8 cellular contexts compared by ENCODE assay signal in the genomic region with DNA sequence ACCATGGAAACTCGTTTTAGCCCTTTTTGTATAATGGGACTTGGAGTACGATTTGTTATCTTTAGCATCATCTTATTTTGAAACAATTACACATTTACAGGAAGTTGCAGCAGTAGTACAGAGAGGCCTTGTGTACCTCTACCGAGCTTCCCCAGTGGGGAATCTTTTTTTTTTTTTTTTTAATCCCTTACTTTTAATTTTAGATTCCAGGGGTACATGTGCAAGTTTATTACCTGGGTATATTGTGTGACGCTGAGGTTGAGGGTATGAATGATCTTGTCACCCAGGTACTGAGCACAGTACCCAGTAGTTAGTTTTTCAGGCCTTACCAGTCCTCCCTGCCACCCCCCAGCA. TPM values are rescaled to one million over a fixed set of nuclear protein-coding genes. Genes with fewer than 3 reads are reported as not detected.
DNase-seq lines count a peak whose midpoint lies in the region; ATAC-seq and TF ChIP-seq lines count a peak whose summit lies in the region.
"Had no signal": no experiment of that assay in that cellular context is flagged by ENCODE, and none has a peak within 500 bp of the region (broad histone marks: within the 10 kb centered on the region; RNA-seq: fewer than 3 reads in every experiment).

No MANE protein-coding gene starts in this region.

- no peaks in the 10 kb centered on the region for H3K36me3 ChIP-seq in Caco-2 (ENCODE audit: control insufficient read depth, insufficient read depth, low read length)
- no peaks in the 10 kb centered on the region for H3K36me3 ChIP-seq in adrenal gland (replicated peaks in 1 of 2)

- H3K9me3 Mint-ChIP-seq in Caco-2 (ENCODE audit: unreplicated experiment) (no peaks in the 10 kb centered on the region), natural killer cell (no peaks in the 10 kb centered on the region)

- BruUV-seq in Caco-2 (replicated peaks; lab: Mats Ljungman, UMichigan) = no TSS peak

- TF ChIP-seq POLR2A in adrenal gland (IDR thresholded peaks at IDR 0.05) = no peak

- H3K4me3 Mint-ChIP-seq in Caco-2 (ENCODE audit: unreplicated experiment) (no peak overlapping the region), natural killer cell (no peak overlapping the region)

- ATAC-seq in HG03354 (IDR thresholded peaks at IDR 0.05; ENCODE audit: poor library complexity, severe bottlenecking, unreplicated experiment) (peak; percentile 16), natural killer cell (no peak), GM18502 (IDR thresholded peaks at IDR 0.05; ENCODE audit: poor library complexity, unreplicated experiment) (no peak)

- TF ChIP-seq CTCF in Caco-2 (IDR thresholded peaks at IDR 0.05; ENCODE audit: insufficient read depth in 1 of 2, low read depth in 1 of 2, low read length in 1 of 2, severe bottlenecking in 1 of 2, unreplicated experiment in 1 of 2) = no peak
- TF ChIP-seq CTCF in adrenal gland (IDR thresholded peaks at IDR 0.05) = no peak
- peak; percentile 42 for TF ChIP-seq CTCF in natural killer cell (IDR thresholded peaks at IDR 0.05)

- H3K4me1 ChIP-seq in Caco-2 = peaks cover 10% of the 10 kb centered on the region
- H3K4me1 ChIP-seq in adrenal gland (replicated peaks in 1 of 2) = peaks cover 9 to 38% of the 10 kb centered on the region in 2 donors

- H3K36me3 Mint-ChIP-seq in Caco-2 (ENCODE audit: insufficient read depth, unreplicated experiment) (peaks cover 21% of the 10 kb centered on the region), natural killer cell (no peaks in the 10 kb centered on the region)

- H3K27me3 Mint-ChIP-seq in Caco-2 (ENCODE audit: insufficient read depth, unreplicated experiment) (no peaks in the 10 kb centered on the region), natural killer cell (ENCODE audit: low read depth in 2 of 2) (peaks cover 8 to 9% of the 10 kb centered on the region in 2 donors)

- H3K27ac ChIP-seq in adrenal gland = peak overlapping the region in 3 of 5 donors; percentile 51 to 83 (median 82)

- H3K4me1 Mint-ChIP-seq in Caco-2 (ENCODE audit: low read depth, unreplicated experiment) (peaks cover 32% of the 10 kb centered on the region), natural killer cell (peaks cover 4 to 6% of the 10 kb centered on the region in 2 donors)

- intact Hi-C loops in Caco-2 (cut with micrococcal nuclease; ENCODE audit: unreplicated experiment) (loop anchor here (1.0 to 5.0 kb wide), 4 partner anchors 10 to 883 kb away; partner anchors contain the start of gene RCOR3), adrenal gland (cut with DNase I) (no loop called here), natural killer cell (cut with micrococcal nuclease) (no loop called here)

- 42 to 51% (median 45%) methylated on average over 4 of the region's 4 CpGs for WGBS in adrenal gland, 4 donors

- no peaks in the 10 kb centered on the region for H3K9me3 ChIP-seq in Caco-2
- H3K9me3 ChIP-seq in adrenal gland (replicated peaks in 1 of 3) = no peaks in the 10 kb centered on the region

- H3K27ac Mint-ChIP-seq in Caco-2 (ENCODE audit: unreplicated experiment) (peak overlapping the region; percentile 96), natural killer cell (no peak overlapping the region)

- no peaks in the 10 kb centered on the region for H3K27me3 ChIP-seq in Caco-2 (replicated peaks; ENCODE audit: control insufficient read depth, insufficient read depth, low read length)
- no peaks in the 10 kb centered on the region for H3K27me3 ChIP-seq in adrenal gland

- POLR2A ChIA-PET in Caco-2 (lab: Charles Lee) = interaction anchor here (0.5 to 2.4 kb wide), 9 partner anchors 10 to 1008 kb away, joined by 3 to 14 read pairs (median 4); partner anchors contain the start of gene C1orf74

- H3K4me3 ChIP-seq in Caco-2 (ENCODE audit: low read depth, low read length) (no peak overlapping the region), adrenal gland (no peak overlapping the region)

- CTCF ChIA-PET in Caco-2 (lab: Charles Lee) = interaction anchor here (0.6 to 2.4 kb wide), 9 partner anchors 10 to 135 kb away, joined by 3 to 23 read pairs (median 4); no protein-coding TSS in a partner anchor

- no peak for DNase-seq in Caco-2
- DNase-seq in adrenal gland = no peak
- no peak for DNase-seq in natural killer cell
- DNase-seq in stimulated activated CD4-positive, alpha-beta T cell treated with anti-CD3 and anti-CD28 coated beads, Interleukin-1b, Interleukin-23, amount 100 ng/mL, for 48 hours = no peak
- DNase-seq in GOT3 (lab: John Stamatoyannopoulos, UW) = no peak
- DNase-seq: DMS79 treated with DMSO at 0.1 percent for 48 hours had no signal

RNA-seq across cellular contexts. Expression of gene HHAT, which starts 45.9 kb away (rescaled TPM):
- 3.9 and 4.3 TPM in 2 replicates for total RNA-seq in Caco-2 (2022)
- 10 to 100 TPM in 6 of 8 donors, 1 to 10 TPM in 2; 5.9 to 26.7 (median 17.2) TPM for total RNA-seq in adrenal gland
- 1 to 10 TPM; 3.5 to 4.7 (median 3.7) TPM for polyA plus RNA-seq in adrenal gland
- 1 to 10 TPM in 1 of 3 donors, under 1 TPM in 2; 0.79 to 1.1 (median 0.82) TPM for total RNA-seq in natural killer cell
